20 cellular contexts compared by ENCODE assay signal in genomic region chr10:21926358-21926890, GRCh38.
DNase-seq lines count a peak whose midpoint lies in the region; TF ChIP-seq lines count a peak whose summit lies in the region.
"Had no signal": no experiment of that assay in that cellular context is flagged by ENCODE, and none has a peak within 500 bp of the region (broad histone marks: within the 10 kb centered on the region; RNA-seq: fewer than 3 reads in every experiment).

No MANE protein-coding gene starts in this region.

- TF ChIP-seq POLR2A in prostate gland (IDR thresholded peaks at IDR 0.05), result no peak

- no peak overlapping the region for H3K4me3 ChIP-seq in epithelial cell of esophagus (ENCODE audit: low read length)
- peak overlapping the region; percentile 56 for H3K4me3 ChIP-seq in neuron (ENCODE audit: low read length)
- H3K4me3 ChIP-seq in prostate gland, result no peak overlapping the region
- H3K4me3 ChIP-seq: body of pancreas, dorsolateral prefrontal cortex, esophagus squamous epithelium had no signal

- no peaks in the 10 kb centered on the region for H3K27me3 ChIP-seq in neuron (ENCODE audit: insufficient read depth, low read length)
- H3K27me3 ChIP-seq in prostate gland (replicated peaks; ENCODE audit: insufficient read depth), result no peaks in the 10 kb centered on the region
- H3K27me3 ChIP-seq: body of pancreas, dorsolateral prefrontal cortex, esophagus squamous epithelium had no signal

- TF ChIP-seq CTCF in epithelial cell of esophagus (IDR thresholded peaks at IDR 0.05; ENCODE audit: insufficient read depth, low read depth, low read length, missing control alignments) (no peak), prostate gland (IDR thresholded peaks at IDR 0.05) (no peak)

- H2AFZ ChIP-seq in neuron (ENCODE audit: low read depth, low read length), result no peak overlapping the region

- peak; percentile 47 for DNase-seq in EL
- peak; percentile 28 for DNase-seq in RPMI7951 (ENCODE audit: low read depth)
- DNase-seq in epithelial cell of esophagus (ENCODE audit: low read depth), result peak; percentile 82
- DNase-seq in DMS53 treated with DMSO at 0.1 percent for 48 hours (lab: John Stamatoyannopoulos, UW; ENCODE audit: unreplicated experiment), result no peak
- DNase-seq in prostate gland (ENCODE audit: low spot score), result no peak
- DNase-seq in activated CD4-positive, alpha-beta T cell treated with anti-CD3 and anti-CD28 coated beads for 4 hours, result no peak
- DNase-seq in DMS 273 (lab: John Stamatoyannopoulos, UW; ENCODE audit: unreplicated experiment), result no peak
- DNase-seq: activated CD4-positive, alpha-beta T cell treated with anti-CD3 and anti-CD28 coated beads, Interleukin-2, amount 10 ng/mL, durations not matched to agents 7 days and 5 days; activated naive CD4-positive, alpha-beta T cell treated with Interleukin-2 at 50 U/mL for 16 hours; dorsolateral prefrontal cortex; esophagus squamous epithelium; GF-D8; kidney; NCI-H1048; NCI-H526 treated with DMSO at 0.1 percent for 48 hours; nucleus accumbens; stimulated activated CD4-positive, alpha-beta T cell treated with anti-CD3 and anti-CD28 coated beads, Interleukin-4, amount 100 ng/mL, for 1 hour; stimulated activated CD8-positive, alpha-beta memory T cell treated with anti-CD3 and anti-CD28 coated beads, Interleukin-4, amount 100 ng/mL, for 48 hours had no signal

- intact Hi-C loops in prostate gland (cut with DNase I), result no loop called here

- H3K9me3 ChIP-seq in neuron (ENCODE audit: low read length) (no peaks in the 10 kb centered on the region), prostate gland (no peaks in the 10 kb centered on the region)
- H3K9me3 ChIP-seq: body of pancreas, esophagus squamous epithelium had no signal

- H3K4me1 ChIP-seq in neuron (ENCODE audit: insufficient read depth, low read length), result peaks cover 50% of the 10 kb centered on the region
- H3K4me1 ChIP-seq in prostate gland (replicated peaks), result no peaks in the 10 kb centered on the region

- no peak overlapping the region for H3K27ac ChIP-seq in prostate gland
- H3K27ac ChIP-seq: body of pancreas, dorsolateral prefrontal cortex, esophagus squamous epithelium had no signal

- H3K36me3 ChIP-seq in neuron (ENCODE audit: insufficient read depth, low read length) (no peaks in the 10 kb centered on the region), prostate gland (no peaks in the 10 kb centered on the region)
- H3K36me3 ChIP-seq: esophagus squamous epithelium had no signal

Comparison
In these comparisons a context has a peak if more than half of its experiments do, and no peak if none do; other contexts are left out.
1. DNase-seq: peak in EL (single experiment), RPMI7951 (single experiment) and epithelial cell of esophagus (single experiment); none in DMS53 treated with DMSO at 0.1 percent for 48 hours (single experiment), prostate gland (single experiment), activated CD4-positive, alpha-beta T cell treated with anti-CD3 and anti-CD28 coated beads for 4 hours (0 of 2) and DMS 273 (single experiment).